Comparison of ENCODE assay signal across 20 cellular contexts in the genomic region with DNA sequence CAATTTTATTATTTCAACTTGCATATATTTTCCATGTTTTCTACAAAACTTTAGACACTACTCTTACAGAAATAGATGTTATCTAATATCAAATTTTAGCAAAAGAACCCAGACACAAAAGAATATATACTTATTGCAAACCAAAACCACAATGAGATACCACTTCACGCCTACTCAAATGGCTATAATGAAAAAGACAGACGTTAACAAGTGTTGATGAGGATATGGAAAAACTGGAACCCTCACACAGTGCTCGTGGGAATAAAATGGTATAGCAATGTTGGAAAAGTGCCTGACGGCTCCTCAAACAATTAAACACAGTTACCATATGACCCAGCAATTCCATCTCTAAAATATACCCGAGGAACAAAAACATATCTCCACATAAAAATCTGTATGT. TPM values are rescaled to one million over a fixed set of nuclear protein-coding genes. Genes with fewer than 3 reads are reported as not detected.
A peak's percentile ranks its signal among the peaks of the same experiment; 100 is the strongest.
DNase-seq lines count a peak whose midpoint lies in the region; FAIRE-seq and TF ChIP-seq lines count a peak whose summit lies in the region.
"Had no signal": no experiment of that assay in that cellular context is flagged by ENCODE, and none has a peak within 500 bp of the region (broad histone marks: within the 10 kb centered on the region; RNA-seq: fewer than 3 reads in every experiment).

No MANE protein-coding gene starts in this region.

- no peaks in the 10 kb centered on the region for H4K20me1 ChIP-seq in mammary epithelial cell (ENCODE audit: insufficient read depth, low read length)

- H3K4me3 ChIP-seq in mammary epithelial cell (replicated peaks in 1 of 3; ENCODE audit: insufficient read depth in 1 of 3, low read depth in 2 of 3, low read length in 3 of 3) (no peak overlapping the region), esophagus muscularis mucosa (no peak overlapping the region), sigmoid colon (no peak overlapping the region)

- no peaks in the 10 kb centered on the region for H3K9me3 ChIP-seq in mammary epithelial cell (replicated peaks; ENCODE audit: insufficient read depth, low read length)
- H3K9me3 ChIP-seq in esophagus muscularis mucosa: no peaks in the 10 kb centered on the region
- H3K9me3 ChIP-seq in sigmoid colon: no peaks in the 10 kb centered on the region

- BruUV-seq in mammary epithelial cell (replicated peaks; lab: Mats Ljungman, UMichigan) (no TSS peak), MCF 10A (replicated peaks; lab: Mats Ljungman, UMichigan) (no TSS peak)

- H3K27ac Mint-ChIP-seq in MCF 10A (ENCODE audit: low read depth, unreplicated experiment): no peak overlapping the region
- H3K27ac Mint-ChIP-seq: CD14-positive monocyte; CD8-positive, alpha-beta T cell; H9 had no signal

- TF ChIP-seq POLR2A in esophagus muscularis mucosa (IDR thresholded peaks at IDR 0.05; ENCODE audit: low read depth): no peak
- no peak for TF ChIP-seq POLR2A in sigmoid colon (IDR thresholded peaks at IDR 0.05)

- H3K4me1 Mint-ChIP-seq in MCF 10A (ENCODE audit: insufficient read depth, unreplicated experiment): peaks cover 53% of the 10 kb centered on the region

- H3K79me2 ChIP-seq in mammary epithelial cell (ENCODE audit: insufficient read depth, low read length): peaks cover 96% of the 10 kb centered on the region

- H3K27me3 ChIP-seq in mammary epithelial cell (ENCODE audit: insufficient read depth, low read length): no peaks in the 10 kb centered on the region
- no peaks in the 10 kb centered on the region for H3K27me3 ChIP-seq in esophagus muscularis mucosa
- H3K27me3 ChIP-seq in sigmoid colon: no peaks in the 10 kb centered on the region

- TF ChIP-seq EP300 in esophagus muscularis mucosa (IDR thresholded peaks at IDR 0.05) (no peak), sigmoid colon (IDR thresholded peaks at IDR 0.05) (no peak)

- FAIRE-seq in frontal cortex (lab: Jason Lieb, UNC): no peak
- FAIRE-seq: D721Med, G401.6, GM12892 had no signal

- 38% methylated on average over 5 of the region's 5 CpGs for WGBS in mammary epithelial cell (ENCODE audit: low coverage, missing lambda C conversion rate)
- WGBS in esophagus muscularis mucosa: 69% methylated on average over 5 of the region's 5 CpGs
- WGBS in sigmoid colon, 2 donors: 87 to 88% methylated on average over 5 of the region's 5 CpGs

- peaks cover 48% of the 10 kb centered on the region for H3K4me1 ChIP-seq in mammary epithelial cell (ENCODE audit: insufficient read depth, low read length)
- peaks cover 53 to 100% (median 96%) of the 10 kb centered on the region in 4 donors for H3K4me1 ChIP-seq in esophagus muscularis mucosa
- H3K4me1 ChIP-seq in sigmoid colon: peaks cover 0 to 85% (median 74%) of the 10 kb centered on the region in 4 donors

- dilution Hi-C loops in mammary epithelial cell (cut with HindIII; ENCODE audit: low sequenced_read_pairs): no loop called here

- H3K9me3 Mint-ChIP-seq in MCF 10A (ENCODE audit: unreplicated experiment): no peaks in the 10 kb centered on the region
- H3K9me3 Mint-ChIP-seq: CD8-positive, alpha-beta T cell; H9 had no signal

- H3K36me3 ChIP-seq in mammary epithelial cell (ENCODE audit: insufficient read depth, low read length) (no peaks in the 10 kb centered on the region), esophagus muscularis mucosa (no peaks in the 10 kb centered on the region), sigmoid colon (no peaks in the 10 kb centered on the region)

- CTCF ChIA-PET in mammary epithelial cell (lab: Charles Lee; ENCODE audit: low non-redundant PET): interaction anchor here (0.6 kb wide), 1 partner anchor 49 kb away, joined by 4 read pairs; no protein-coding TSS in a partner anchor
- CTCF ChIA-PET in MCF 10A (lab: Yijun Ruan, JAX): interaction anchor here (0.6 to 1.4 kb wide), 2 partner anchors 10 to 302 kb away, joined by 3 to 8 read pairs; no protein-coding TSS in a partner anchor

- no peaks in the 10 kb centered on the region for H3K36me3 Mint-ChIP-seq in MCF 10A (ENCODE audit: insufficient read depth, unreplicated experiment)
- H3K36me3 Mint-ChIP-seq: CD14-positive monocyte; CD8-positive, alpha-beta T cell had no signal

- no peak overlapping the region for H3K9ac ChIP-seq in mammary epithelial cell (ENCODE audit: insufficient read depth, low read length)

- H3K27me3 Mint-ChIP-seq in MCF 10A (ENCODE audit: insufficient read depth, unreplicated experiment): no peaks in the 10 kb centered on the region

- TF ChIP-seq CTCF in mammary epithelial cell (conservative IDR thresholded peaks at IDR 0.05 in 1 of 2, IDR thresholded peaks at IDR 0.05 in 1 of 2; ENCODE audit: extremely low read depth in 1 of 2, insufficient read depth in 1 of 2, low read depth in 1 of 2, low read length in 2 of 2) (no peak), MCF 10A (IDR thresholded peaks at IDR 0.05; ENCODE audit: unreplicated experiment) (no peak), esophagus muscularis mucosa (IDR thresholded peaks at IDR 0.05) (no peak), sigmoid colon (IDR thresholded peaks at IDR 0.05) (no peak)

- intact Hi-C loops in mammary epithelial cell (cut with micrococcal nuclease) (no loop called here), MCF 10A (cut with micrococcal nuclease) (no loop called here), esophagus muscularis mucosa (cut with DNase I) (no loop called here), sigmoid colon (cut with DNase I) (no loop called here)

- POLR2A ChIA-PET in MCF 10A (lab: Yijun Ruan, JAX): interaction anchor here (1.8 to 7.3 kb wide), 2 partner anchors 14 to 22 kb away, joined by 4 to 63 read pairs; no protein-coding TSS in a partner anchor

- DNase-seq in mammary epithelial cell (no peak), MCF 10A (ENCODE audit: unreplicated experiment) (no peak), esophagus muscularis mucosa (ENCODE audit: extremely low spot score) (no peak), sigmoid colon (no peak), KG1 (lab: John Stamatoyannopoulos, UW) (no peak), frontal cortex (ENCODE audit: low spot score in 2 of 2) (no peak), NCI-H2171 treated with DMSO at 0.1 percent for 48 hours (lab: John Stamatoyannopoulos, UW) (no peak)
- DNase-seq: CD8-positive, alpha-beta T cell; COR-L47; DMS153; DMS79 treated with DMSO at 0.1 percent for 48 hours; EL; GOT3; H9 had no signal

- no peak overlapping the region for H3K4me3 Mint-ChIP-seq in MCF 10A (ENCODE audit: unreplicated experiment)
- H3K4me3 Mint-ChIP-seq: CD14-positive monocyte; CD8-positive, alpha-beta T cell had no signal

- in situ Hi-C loops in mammary epithelial cell (cut with MboI; ENCODE audit: low sequenced_read_pairs in 2 of 2): no loop called here

- peak overlapping the region; percentile 8 for H3K27ac ChIP-seq in mammary epithelial cell (ENCODE audit: insufficient read depth, low read depth, low read length)
- peak overlapping the region; percentile 73 to 88 (median 79) for H3K27ac ChIP-seq in esophagus muscularis mucosa (replicated peaks in 1 of 4)
- peak overlapping the region; percentile 72 to 89 (median 79) for H3K27ac ChIP-seq in sigmoid colon
- H3K27ac ChIP-seq: 22Rv1, HL-60 had no signal

- H3K4me2 ChIP-seq in mammary epithelial cell (ENCODE audit: insufficient read depth, low read depth, low read length): no peak overlapping the region

- no peak overlapping the region for H2AFZ ChIP-seq in mammary epithelial cell (ENCODE audit: low read depth, low read length)

RNA-seq across cellular contexts. Expression of gene USP31, which starts 27.1 kb away (rescaled TPM):
- total RNA-seq in mammary epithelial cell: 10 to 100 TPM; 30.5 to 36.2 TPM
- polyA plus RNA-seq in mammary epithelial cell: 16.5 TPM
- polyA minus RNA-seq in mammary epithelial cell: 27.6 TPM
- total RNA-seq in MCF 10A (2022): 23.0 and 26.9 TPM in 2 replicates
- 10 to 100 TPM; 18.9 to 29.1 (median 23.3) TPM for total RNA-seq in esophagus muscularis mucosa
- total RNA-seq in sigmoid colon: 10 to 100 TPM; 12.7 to 21.0 (median 16.7) TPM
- 1 to 10 TPM in 2 of 3 donors, under 1 TPM in 1; 0.60 to 4.0 (median 2.3) TPM for polyA plus RNA-seq in sigmoid colon
- 16.7 TPM for total RNA-seq in frontal cortex

Comparison
In these comparisons a context has a peak if more than half of its experiments do, and no peak if none do; other contexts are left out.
1. H3K27ac ChIP-seq: peak in every context shown above with its lines; median percentile 79 in esophagus muscularis mucosa; 79 in sigmoid colon; 8 in mammary epithelial cell.